ENCODE assay signal across 10 cellular contexts in genomic region chr6:37516920-37517405, GRCh38. TPM values are rescaled to one million over a fixed set of nuclear protein-coding genes. Genes with fewer than 3 reads are reported as not detected.
DNase-seq lines count a peak whose midpoint lies in the region; ATAC-seq and TF ChIP-seq lines count a peak whose summit lies in the region.
"Had no signal": no experiment of that assay in that cellular context is flagged by ENCODE, and none has a peak within 500 bp of the region (broad histone marks: within the 10 kb centered on the region; RNA-seq: fewer than 3 reads in every experiment).

No MANE protein-coding gene starts in this region.

- no peak overlapping the region for H3K4me2 ChIP-seq in PC-9

- POLR2A ChIA-PET in Panc1 (lab: Charles Lee) (no interaction called here), PC-9 (lab: Charles Lee; ENCODE audit: unreplicated experiment) (interaction anchor here (0.6 kb wide), 3 partner anchors 37 to 496 kb away, joined by 3 to 22 read pairs (median 3); no protein-coding TSS in a partner anchor)

- H3F3A ChIP-seq in PC-9 (ENCODE audit: insufficient read depth, low read depth), result peaks cover 11% of the 10 kb centered on the region; the same call in 1 of the 2 replicates

- H3K27ac Mint-ChIP-seq in effector memory CD8-positive, alpha-beta T cell, result peak overlapping the region; percentile 100

- no peak overlapping the region for H2AFZ ChIP-seq in PC-9

- no peaks in the 10 kb centered on the region for H3K9me3 Mint-ChIP-seq in effector memory CD8-positive, alpha-beta T cell

- H3K9me3 ChIP-seq in Panc1 (ENCODE audit: control insufficient read depth, insufficient read depth, low read depth, low read length) (no peaks in the 10 kb centered on the region), transverse colon (no peaks in the 10 kb centered on the region), PC-9 (ENCODE audit: insufficient read depth, low read depth) (no peaks in the 10 kb centered on the region)
- H3K9me3 ChIP-seq: testis had no signal

- no peak for TF ChIP-seq CTCF in Panc1 (IDR thresholded peaks at IDR 0.05)
- TF ChIP-seq CTCF in transverse colon (IDR thresholded peaks at IDR 0.05), result no peak
- TF ChIP-seq CTCF in PC-9 (conservative IDR thresholded peaks at IDR 0.05), result no peak

- no peaks in the 10 kb centered on the region for H4K20me1 ChIP-seq in PC-9 (ENCODE audit: insufficient read depth)

- H3K79me2 ChIP-seq in PC-9 (ENCODE audit: low read depth), result no peaks in the 10 kb centered on the region

- H3K27ac ChIP-seq in Panc1 (ENCODE audit: low read length) (peak overlapping the region; percentile 91), transverse colon (peak overlapping the region; percentile 2 to 68 (median 28)), PC-9 (no peak overlapping the region)
- H3K27ac ChIP-seq: testis had no signal

- H3K36me3 ChIP-seq in Panc1 (ENCODE audit: control insufficient read depth, insufficient read depth, low read length), result no peaks in the 10 kb centered on the region
- H3K36me3 ChIP-seq in transverse colon, result no peaks in the 10 kb centered on the region
- no peaks in the 10 kb centered on the region for H3K36me3 ChIP-seq in PC-9 (ENCODE audit: low read depth)

- no peak for TF ChIP-seq EP300 in transverse colon (IDR thresholded peaks at IDR 0.05; ENCODE audit: low read depth)

- intact Hi-C loops in Panc1 (cut with micrococcal nuclease; ENCODE audit: unreplicated experiment), result no loop called here
- intact Hi-C loops in transverse colon (cut with DNase I; ENCODE audit: low total_unique reads), result no loop called here
- intact Hi-C loops in PC-9 (cut with micrococcal nuclease; ENCODE audit: unreplicated experiment), result no loop called here

- H3K4me1 ChIP-seq in Panc1 (ENCODE audit: control insufficient read depth, insufficient read depth, low read length) (peaks cover 65% of the 10 kb centered on the region), transverse colon (peaks cover 0 to 12% (median 8%) of the 10 kb centered on the region in 4 donors), PC-9 (replicated peaks; ENCODE audit: insufficient read depth) (peaks cover 17% of the 10 kb centered on the region)
- H3K4me1 ChIP-seq: testis had no signal

- H3K4me1 Mint-ChIP-seq in effector memory CD8-positive, alpha-beta T cell (ENCODE audit: low read depth in 2 of 2), result peaks cover 82 to 84% of the 10 kb centered on the region in 2 donors

- H3K27me3 Mint-ChIP-seq in effector memory CD8-positive, alpha-beta T cell, result no peaks in the 10 kb centered on the region

- DNase-seq in activated naive CD4-positive, alpha-beta T cell treated with Interleukin-2 at 50 U/mL for 16 hours, result peak; percentile 41
- DNase-seq in activated naive CD4-positive, alpha-beta T cell (lab: John Stamatoyannopoulos, UW), result no peak
- DNase-seq in Panc1 (ENCODE audit: low read depth, low spot score) (no peak), transverse colon (no peak), PC-9 (no peak), HUDEP-2 (lab: John Stamatoyannopoulos, UW; ENCODE audit: unreplicated experiment in 76 of 76) (no peak)
- no peak for DNase-seq in effector memory CD8-positive, alpha-beta T cell
- DNase-seq in activated CD4-positive, alpha-beta T cell treated with anti-CD3 and anti-CD28 coated beads for 48 hours, result no peak
- DNase-seq: kidney glomerular epithelial cell, testis had no signal

- H3K4me3 ChIP-seq in Panc1 (ENCODE audit: low read depth in 2 of 2, low read length in 2 of 2) (peak overlapping the region in 1 of 2 experiments; percentile 22; a peak in 2 of 4 replicates), transverse colon (no peak overlapping the region), PC-9 (no peak overlapping the region)
- H3K4me3 ChIP-seq: testis had no signal

- peaks cover 65% of the 10 kb centered on the region for H3K36me3 Mint-ChIP-seq in effector memory CD8-positive, alpha-beta T cell (ENCODE audit: insufficient read depth)

- H3K27me3 ChIP-seq in Panc1 (ENCODE audit: control insufficient read depth, insufficient read depth, low read length) (no peaks in the 10 kb centered on the region), transverse colon (peaks cover 29% of the 10 kb centered on the region), PC-9 (ENCODE audit: insufficient read depth, low read depth) (0 out of 2 replicates have a peak, but pooled peaks cover 6% of the 10 kb centered on the region)
- H3K27me3 ChIP-seq: testis had no signal

- in situ Hi-C loops in Panc1 (cut with HindIII; ENCODE audit: low pct_unique_long_range_greater_than_20kb, low sequenced_read_pairs), result no loop called here
- in situ Hi-C loops in transverse colon (cut with MboI; ENCODE audit: low pct_ligation_motif_present in 1 of 4, low pct_unique_long_range_greater_than_20kb in 1 of 4, low sequenced_read_pairs in 3 of 4), result no loop called here

- BruUV-seq in Panc1 (replicated peaks; lab: Mats Ljungman, UMichigan) (no TSS peak), PC-9 (replicated peaks; lab: Mats Ljungman, UMichigan) (no TSS peak)

- CTCF ChIA-PET in Panc1 (lab: Charles Lee) (interaction anchor here (1.4 kb wide), 1 partner anchor 11 kb away, joined by 3 read pairs; no protein-coding TSS in a partner anchor), PC-9 (lab: Charles Lee) (interaction anchor here (0.7 kb wide), 1 partner anchor 209 kb away, joined by 3 read pairs; no protein-coding TSS in a partner anchor)

- H3K4me3 Mint-ChIP-seq in effector memory CD8-positive, alpha-beta T cell, result peak overlapping the region; percentile 90 to 98

- no peaks in the 10 kb centered on the region for H3K9me2 ChIP-seq in PC-9 (ENCODE audit: insufficient read depth)

- 41 to 58% methylated on average over 4 to 16 of the region's 16 CpGs for WGBS in transverse colon (ENCODE audit: low coverage in 1 of 2), 2 donors

- peak; percentile 5; the same call in 1 of the 2 replicates for ATAC-seq in Panc1
- ATAC-seq in effector memory CD8-positive, alpha-beta T cell (replicated peaks), result peak; percentile 2

- no peak for TF ChIP-seq POLR2A in transverse colon (IDR thresholded peaks at IDR 0.05)

RNA-seq across cellular contexts. Expression of gene CCDC167, which starts 17.3 kb away (rescaled TPM):
- 57.6 TPM for total RNA-seq in Panc1 (2021; ENCODE audit: unreplicated experiment)
- 48.1 TPM for polyA plus RNA-seq in Panc1 (2012; ENCODE audit: insufficient read length)
- total RNA-seq in transverse colon, result 10 to 100 TPM in 2 of 4 donors, not detected in 2; 16.9 to 21.8 TPM
- total RNA-seq in PC-9 (2021), result 29.4 and 33.5 TPM in 2 replicates
